ENCODE assay signal across 26 cellular contexts in genomic region chr12:125243811-125244210, GRCh38. TPM values are rescaled to one million over a fixed set of nuclear protein-coding genes. Genes with fewer than 3 reads are reported as not detected.
"Had no signal": no experiment of that assay in that cellular context is flagged by ENCODE, and none has a peak within 500 bp of the region (broad histone marks: within the 10 kb centered on the region; RNA-seq: fewer than 3 reads in every experiment).

No MANE protein-coding gene starts in this region.

- H3K4me3 ChIP-seq: heart left ventricle, left ventricle myocardium inferior, lung, pancreas, prostate gland, sigmoid colon, spleen, vagina had no signal

- ATAC-seq: heart left ventricle; natural killer cell; pancreas; right cardiac atrium; stimulated activated memory B cell treated with anti-CD40 and anti-IgM and Interleukin-4, amounts not matched to agents 10 μg/mL and 1 μg/mL and 100 μg/mL, for 72 hours; stimulated activated naive CD8-positive, alpha-beta T cell treated with anti-CD3 and anti-CD28 coated beads, Interleukin-15, amount 100 ng/mL, for 72 hours had no signal

- H3K27ac ChIP-seq: heart left ventricle, left ventricle myocardium inferior, pancreas, prostate gland, sigmoid colon, spleen, vagina had no signal

- DNase-seq: heart left ventricle; hypothalamus; immature natural killer cell; left ventricle myocardium inferior; mesendoderm; naive B cell; natural killer cell; nephron progenitor cell; pancreas; posterior cingulate gyrus; retina; right cardiac atrium; sigmoid colon; small intestine; spleen; stimulated activated CD4-positive, alpha-beta T cell treated with anti-CD3 and anti-CD28 coated beads, Interleukin-1b, Interleukin-23, amount 100 ng/mL, for 48 hours; stimulated activated CD4-positive, alpha-beta T cell treated with anti-CD3 and anti-CD28 coated beads, Interleukin-2, amount 100 ng/mL, for 48 hours; stimulated activated CD4-positive, alpha-beta T cell treated with anti-CD3 and anti-CD28 coated beads, Interleukin-4, amount 100 ng/mL, for 4 hours; stimulated activated CD8-positive, alpha-beta memory T cell treated with anti-CD3 and anti-CD28 coated beads, Interleukin-4, amount 100 ng/mL, for 48 hours; stimulated activated naive CD4-positive, alpha-beta T cell treated with Interleukin-2 at 50 U/mL for 16 hours; stimulated activated naive CD8-positive, alpha-beta T cell treated with anti-CD3 and anti-CD28 coated beads, Interleukin-15, amount 100 ng/mL, for 72 hours; substantia nigra had no signal

- H3K36me3 ChIP-seq: heart left ventricle, left ventricle myocardium inferior, pancreas, prostate gland, sigmoid colon, spleen, vagina had no signal

- H3K4me1 ChIP-seq: heart left ventricle, left ventricle myocardium inferior, pancreas, prostate gland, spleen, vagina had no signal

- H3K27me3 ChIP-seq: pancreas, vagina had no signal

- H3K9me3 ChIP-seq: heart left ventricle, left ventricle myocardium inferior, pancreas, prostate gland, spleen, vagina had no signal

RNA-seq across cellular contexts. Expression of gene TMEM132B, which starts 57.6 kb away (rescaled TPM):
- total RNA-seq: natural killer cell had no signal
- polyA plus RNA-seq: immature natural killer cell had no signal
